In genomic region chr1:106217765-106218164, GRCh38 we compare ENCODE assay signal across 30 cellular contexts.
DNase-seq lines count a peak whose midpoint lies in the region; ATAC-seq and TF ChIP-seq lines count a peak whose summit lies in the region.
"Had no signal": no experiment of that assay in that cellular context is flagged by ENCODE, and none has a peak within 500 bp of the region (broad histone marks: within the 10 kb centered on the region; RNA-seq: fewer than 3 reads in every experiment).

No MANE protein-coding gene starts in this region.

- WGBS in H9 (ENCODE audit: extremely low coverage, insufficient read length, low lambda C conversion rate) = no CpG with 5 or more reads among the region's 2 CpGs
- WGBS in endodermal cell (ENCODE audit: insufficient coverage in 1 of 2, insufficient read length in 1 of 2), 2 experiments = 92% methylated on average over 2 of the region's 2 CpGs
- 60 to 77% (median 64%) methylated on average over 2 of the region's 2 CpGs for WGBS in spleen, 5 donors

- H4K20me1 ChIP-seq in H9 (ENCODE audit: control insufficient read depth, insufficient read depth, insufficient read length) (no peaks in the 10 kb centered on the region), PC-9 (ENCODE audit: insufficient read depth) (no peaks in the 10 kb centered on the region)

- no peak overlapping the region for H3K27ac ChIP-seq in H9 (ENCODE audit: insufficient read length, low read depth, low read length)
- H3K27ac ChIP-seq in PC-9 = no peak overlapping the region
- H3K27ac ChIP-seq in endodermal cell (ENCODE audit: low read depth, low read length) = no peak overlapping the region
- H3K27ac ChIP-seq in spleen = no peak overlapping the region
- H3K27ac ChIP-seq: breast epithelium, coronary artery, left ventricle myocardium inferior, psoas muscle, sigmoid colon, SK-N-MC, upper lobe of left lung had no signal

- CTCF ChIA-PET in PC-9 (lab: Charles Lee) = no interaction called here

- H4K8ac ChIP-seq in H9 (replicated peaks; ENCODE audit: insufficient read length, low read depth, low read length) = no peak overlapping the region

- no peak overlapping the region for H3K4ac ChIP-seq in H9 (ENCODE audit: low read depth, low read length)

- H3K4me1 Mint-ChIP-seq in H9 (peaks cover 0 to 3% of the 10 kb centered on the region in 2 experiments; a peak in 1 of 4 replicates), endodermal cell (no peaks in the 10 kb centered on the region), osteocyte (ENCODE audit: unreplicated experiment) (no peaks in the 10 kb centered on the region)
- H3K4me1 Mint-ChIP-seq: activated naive CD4-positive, alpha-beta T cell treated with anti-CD3 and anti-CD28 coated beads, Interleukin-2, amount 50 U/mL, for 24 hours; stimulated activated effector memory CD8-positive, alpha-beta T cell treated with anti-CD3 and anti-CD28 coated beads, Interleukin-12 subunit alpha, Interleukin-12 subunit beta, amount 100 ng/mL, for 72 hours had no signal

- H4K91ac ChIP-seq in H9 (ENCODE audit: insufficient read length, low read depth, low read length) = no peak overlapping the region

- H3T11ph ChIP-seq in H9 (ENCODE audit: low read length) = no peak overlapping the region

- H2AFZ ChIP-seq in H9 (ENCODE audit: low read length) = no peak overlapping the region
- no peak overlapping the region for H2AFZ ChIP-seq in PC-9

- no peak overlapping the region for H3K27ac Mint-ChIP-seq in H9
- H3K27ac Mint-ChIP-seq in endodermal cell = no peak overlapping the region
- no peak overlapping the region for H3K27ac Mint-ChIP-seq in osteocyte (ENCODE audit: unreplicated experiment)
- H3K27ac Mint-ChIP-seq: activated CD8-positive, alpha-beta T cell treated with anti-CD3 and anti-CD28 coated beads for 36 hours; activated naive CD4-positive, alpha-beta T cell treated with anti-CD3 and anti-CD28 coated beads, Interleukin-2, amount 50 U/mL, for 24 hours; activated T-helper 2 cell treated with anti-CD3 and anti-CD28 coated beads, Interferon-gamma antibody, Interleukin-2, Interleukin-4, amounts not matched to agents 10 μg/mL and 5 μg/mL and 100 μg/mL, durations not matched to agents 14 hours and 24 hours and 36 hours; stimulated activated effector memory CD8-positive, alpha-beta T cell treated with anti-CD3 and anti-CD28 coated beads, Interleukin-12 subunit alpha, Interleukin-12 subunit beta, amount 100 ng/mL, for 72 hours had no signal

- no peak overlapping the region for H2BK12ac ChIP-seq in H9 (ENCODE audit: insufficient read length, low read depth, low read length)

- ATAC-seq in HG02798 (IDR thresholded peaks at IDR 0.05; ENCODE audit: poor library complexity, unreplicated experiment) = no peak
- ATAC-seq: activated CD8-positive, alpha-beta T cell treated with anti-CD3 and anti-CD28 coated beads for 36 hours; psoas muscle; stimulated activated effector memory CD8-positive, alpha-beta T cell treated with anti-CD3 and anti-CD28 coated beads, Interleukin-12 subunit alpha, Interleukin-12 subunit beta, amount 100 ng/mL, for 72 hours had no signal

- H3K4me1 ChIP-seq in H9 (ENCODE audit: insufficient read depth, low read length) (no peaks in the 10 kb centered on the region), PC-9 (replicated peaks; ENCODE audit: insufficient read depth) (no peaks in the 10 kb centered on the region), endodermal cell (ENCODE audit: control insufficient read depth, insufficient read depth, low read length) (no peaks in the 10 kb centered on the region), spleen (no peaks in the 10 kb centered on the region)
- H3K4me1 ChIP-seq: breast epithelium, left ventricle myocardium inferior, psoas muscle, sigmoid colon, upper lobe of left lung had no signal

- H2BK15ac ChIP-seq in H9 (ENCODE audit: low read depth, low read length) = no peak overlapping the region

- no peak overlapping the region for H3K9ac ChIP-seq in H9 (ENCODE audit: extremely low read depth, insufficient read length, low read length)
- H3K9ac ChIP-seq in endodermal cell (ENCODE audit: extremely low read depth, low read length, poor library complexity, severe bottlenecking) = no peak overlapping the region

- H3F3A ChIP-seq in PC-9 (ENCODE audit: insufficient read depth, low read depth) = no peaks in the 10 kb centered on the region; the same call in 1 of the 2 replicates

- H3K9me2 ChIP-seq in PC-9 (ENCODE audit: insufficient read depth) = no peaks in the 10 kb centered on the region

- H3K14ac ChIP-seq in H9 (ENCODE audit: insufficient read depth, low read length) = no peak overlapping the region

- H3K27me3 ChIP-seq in H9 (ENCODE audit: insufficient read depth, low read length) (no peaks in the 10 kb centered on the region), PC-9 (ENCODE audit: insufficient read depth, low read depth) (no peaks in the 10 kb centered on the region), endodermal cell (ENCODE audit: control insufficient read depth, insufficient read depth, low read length, poor library complexity, severe bottlenecking) (no peaks in the 10 kb centered on the region), spleen (replicated peaks in 1 of 7) (no peaks in the 10 kb centered on the region)
- H3K27me3 ChIP-seq: breast epithelium, sigmoid colon, upper lobe of left lung had no signal

- intact Hi-C loops in PC-9 (cut with micrococcal nuclease; ENCODE audit: unreplicated experiment) = no loop called here
- intact Hi-C loops in spleen (cut with DNase I; ENCODE audit: low total_unique reads) = no loop called here

- no peaks in the 10 kb centered on the region for H3K27me3 Mint-ChIP-seq in H9 (ENCODE audit: low read depth)
- H3K27me3 Mint-ChIP-seq in endodermal cell (ENCODE audit: insufficient read depth) = no peaks in the 10 kb centered on the region
- no peaks in the 10 kb centered on the region for H3K27me3 Mint-ChIP-seq in osteocyte (ENCODE audit: unreplicated experiment)
- H3K27me3 Mint-ChIP-seq: activated CD8-positive, alpha-beta T cell treated with anti-CD3 and anti-CD28 coated beads for 36 hours; activated naive CD4-positive, alpha-beta T cell treated with anti-CD3 and anti-CD28 coated beads, Interleukin-2, amount 50 U/mL, for 24 hours had no signal

- no peak overlapping the region for H3K4me3 ChIP-seq in PC-9
- no peak overlapping the region for H3K4me3 ChIP-seq in endodermal cell (ENCODE audit: low read length)
- no peak overlapping the region for H3K4me3 ChIP-seq in spleen
- H3K4me3 ChIP-seq: breast epithelium, coronary artery, left ventricle myocardium inferior, psoas muscle, sigmoid colon, SK-N-MC, upper lobe of left lung had no signal

- H3K36me3 Mint-ChIP-seq in H9 (ENCODE audit: insufficient read depth in 1 of 3, low read depth in 3 of 3) (no peaks in the 10 kb centered on the region), endodermal cell (ENCODE audit: low read depth) (no peaks in the 10 kb centered on the region), osteocyte (ENCODE audit: unreplicated experiment) (no peaks in the 10 kb centered on the region)
- H3K36me3 Mint-ChIP-seq: activated naive CD4-positive, alpha-beta T cell treated with anti-CD3 and anti-CD28 coated beads, Interleukin-2, amount 50 U/mL, for 24 hours; stimulated activated effector memory CD8-positive, alpha-beta T cell treated with anti-CD3 and anti-CD28 coated beads, Interleukin-12 subunit alpha, Interleukin-12 subunit beta, amount 100 ng/mL, for 72 hours had no signal

- no peak overlapping the region for H2BK120ac ChIP-seq in H9 (ENCODE audit: low read depth, low read length, poor library complexity, severe bottlenecking)

- H3K4me2 ChIP-seq in H9 (ENCODE audit: insufficient read depth, insufficient read length, low read length) (no peak overlapping the region), PC-9 (no peak overlapping the region)

- no peaks in the 10 kb centered on the region for H3K9me3 ChIP-seq in H9 (ENCODE audit: control insufficient read depth, low read depth, low read length)
- no peaks in the 10 kb centered on the region for H3K9me3 ChIP-seq in PC-9 (ENCODE audit: insufficient read depth, low read depth)
- no peaks in the 10 kb centered on the region for H3K9me3 ChIP-seq in endodermal cell (ENCODE audit: control insufficient read depth, low read length)
- H3K9me3 ChIP-seq in spleen = peaks cover 0 to 1% (median 0%) of the 10 kb centered on the region in 8 donors
- H3K9me3 ChIP-seq: breast epithelium, left ventricle myocardium inferior, psoas muscle, sigmoid colon, upper lobe of left lung had no signal

- no peaks in the 10 kb centered on the region for H3K9me3 Mint-ChIP-seq in H9
- no peaks in the 10 kb centered on the region for H3K9me3 Mint-ChIP-seq in endodermal cell
- H3K9me3 Mint-ChIP-seq in osteocyte (ENCODE audit: unreplicated experiment) = no peaks in the 10 kb centered on the region
- H3K9me3 Mint-ChIP-seq: activated naive CD4-positive, alpha-beta T cell treated with anti-CD3 and anti-CD28 coated beads, Interleukin-2, amount 50 U/mL, for 24 hours had no signal

- H3K18ac ChIP-seq in H9 (ENCODE audit: insufficient read length, low read depth, low read length) = no peak overlapping the region

- no peak overlapping the region for H3K23ac ChIP-seq in H9 (ENCODE audit: insufficient read length, low read depth, low read length)

- TF ChIP-seq CTCF in H9 (conservative IDR thresholded peaks at IDR 0.05) (peak; percentile 54; the same call in 2 of the 3 replicates), PC-9 (conservative IDR thresholded peaks at IDR 0.05) (peak; percentile 50; the same call in 1 of the 2 replicates), endodermal cell (conservative IDR thresholded peaks at IDR 0.05) (peak; percentile 65), osteocyte (IDR thresholded peaks at IDR 0.05) (peak; percentile 17), spleen (IDR thresholded peaks at IDR 0.05 in 8 of 11, conservative IDR thresholded peaks at IDR 0.05 in 3 of 11) (no peak)

- H2AK5ac ChIP-seq in H9 (ENCODE audit: insufficient read length, low read length) = no peak overlapping the region

- no peaks in the 10 kb centered on the region for H3K23me2 ChIP-seq in H9 (ENCODE audit: insufficient read length, low read depth, low read length, poor library complexity, severe bottlenecking)

- no peak overlapping the region for H2BK20ac ChIP-seq in H9 (ENCODE audit: low read depth, low read length, poor library complexity, severe bottlenecking)

- POLR2A ChIA-PET in PC-9 (lab: Charles Lee; ENCODE audit: unreplicated experiment) = no interaction called here

- DNase-seq in H9 = no peak
- DNase-seq in PC-9 = no peak
- DNase-seq in endodermal cell = no peak
- DNase-seq in osteocyte (ENCODE audit: extremely low spot score, unreplicated experiment) = no peak
- DNase-seq in activated CD4-positive, alpha-beta T cell treated with anti-CD3 and anti-CD28 coated beads for 48 hours = no peak
- no peak for DNase-seq in spleen
- DNase-seq: activated CD8-positive, alpha-beta memory T cell treated with anti-CD3 and anti-CD28 coated beads, Interleukin-2, amount 50 U/mL, for 48 hours; activated CD8-positive, alpha-beta T cell treated with anti-CD3 and anti-CD28 coated beads for 36 hours; amygdala; C1 segment of cervical spinal cord; COR-L47; effector memory CD4-positive, alpha-beta T cell; islet precursor cell; left ventricle myocardium inferior; mesendoderm; NCI-H1092; NCI-H1694 treated with DMSO at 0.1 percent for 48 hours; NCI-H2171; nucleus accumbens; psoas muscle; sigmoid colon; T-helper 2 cell; upper lobe of left lung had no signal

- no peaks in the 10 kb centered on the region for H3K79me2 ChIP-seq in H9 (ENCODE audit: insufficient read depth, low read length)
- H3K79me2 ChIP-seq in PC-9 (ENCODE audit: low read depth) = no peaks in the 10 kb centered on the region

- no peak overlapping the region for H2BK5ac ChIP-seq in H9 (ENCODE audit: insufficient read length, low read length)

- H4K5ac ChIP-seq in H9 (ENCODE audit: insufficient read length, low read depth, low read length) = no peak overlapping the region

- no TSS peak for BruUV-seq in PC-9 (replicated peaks; lab: Mats Ljungman, UMichigan)

- no peaks in the 10 kb centered on the region for H3K79me1 ChIP-seq in H9 (ENCODE audit: insufficient read depth, low read depth, low read length, poor library complexity, severe bottlenecking)

- H3K36me3 ChIP-seq in PC-9 (ENCODE audit: low read depth) (no peaks in the 10 kb centered on the region), endodermal cell (ENCODE audit: control insufficient read depth, insufficient read depth, low read length) (no peaks in the 10 kb centered on the region), spleen (no peaks in the 10 kb centered on the region)
- H3K36me3 ChIP-seq: breast epithelium, left ventricle myocardium inferior, sigmoid colon, upper lobe of left lung had no signal

- TF ChIP-seq POLR2A in spleen (IDR thresholded peaks at IDR 0.05) = no peak

- H3K56ac ChIP-seq in H9 (ENCODE audit: insufficient read length, low read depth, low read length) = no peak overlapping the region

- H3K4me3 Mint-ChIP-seq in H9 = no peak overlapping the region
- no peak overlapping the region for H3K4me3 Mint-ChIP-seq in endodermal cell
- no peak overlapping the region for H3K4me3 Mint-ChIP-seq in osteocyte (ENCODE audit: unreplicated experiment)
- H3K4me3 Mint-ChIP-seq: activated CD8-positive, alpha-beta T cell treated with anti-CD3 and anti-CD28 coated beads for 36 hours; activated naive CD4-positive, alpha-beta T cell treated with anti-CD3 and anti-CD28 coated beads, Interleukin-2, amount 50 U/mL, for 24 hours; stimulated activated effector memory CD8-positive, alpha-beta T cell treated with anti-CD3 and anti-CD28 coated beads, Interleukin-12 subunit alpha, Interleukin-12 subunit beta, amount 100 ng/mL, for 72 hours had no signal

Comparison
In these comparisons a context has a peak if more than half of its experiments do, and no peak if none do; other contexts are left out.
1. CTCF ChIP-seq: peak in H9 (single experiment), PC-9 (single experiment), endodermal cell (single experiment) and osteocyte (single experiment); none in spleen (0 of 11).